ENCODE assay signal across 1 cellular context in genomic region chrX:150547511-150548115, GRCh38.
TF ChIP-seq lines count a peak whose summit lies in the region.

No MANE protein-coding gene starts in this region.

TF ChIP-seq in HepG2, 621 proteins besides CTCF, POLR2A, EP300 and RAD21 (continued from another document and continues in another):
- no peak for TF ChIP-seq AHDC1 (CRISPR knock-in tag; IDR thresholded peaks at IDR 0.05; ENCODE audit: borderline replicate concordance)
- no peak for TF ChIP-seq FOSL1 (CRISPR knock-in tag; IDR thresholded peaks at IDR 0.05; ENCODE audit: borderline replicate concordance)
- no peak for TF ChIP-seq ZBTB38 (CRISPR knock-in tag; IDR thresholded peaks at IDR 0.05)
- TF ChIP-seq KAT8 (CRISPR knock-in tag; IDR thresholded peaks at IDR 0.05): no peak
- TF ChIP-seq JUND (CRISPR knock-in tag; IDR thresholded peaks at IDR 0.05): no peak
- no peak for TF ChIP-seq ZHX2 (IDR thresholded peaks at IDR 0.05; ENCODE audit: low read depth)
- no peak for TF ChIP-seq ZHX2 (CRISPR knock-in tag; IDR thresholded peaks at IDR 0.05; ENCODE audit: borderline replicate concordance)
- TF ChIP-seq GATAD1 (CRISPR knock-in tag; IDR thresholded peaks at IDR 0.05): no peak
- no peak for TF ChIP-seq NAIF1 (CRISPR knock-in tag; IDR thresholded peaks at IDR 0.05; ENCODE audit: borderline replicate concordance)
- TF ChIP-seq DPF2 (CRISPR knock-in tag; IDR thresholded peaks at IDR 0.05; ENCODE audit: borderline replicate concordance, low read depth): no peak
- TF ChIP-seq POGK (CRISPR knock-in tag; conservative IDR thresholded peaks at IDR 0.05): no peak
- TF ChIP-seq CEBPZ (IDR thresholded peaks at IDR 0.05; ENCODE audit: low read length): no peak
- no peak; the same call in 1 of the 2 replicates for TF ChIP-seq HOXA3 (CRISPR knock-in tag; IDR thresholded peaks at IDR 0.05)
- TF ChIP-seq MEIS1 (CRISPR knock-in tag; IDR thresholded peaks at IDR 0.05; ENCODE audit: borderline replicate concordance): no peak
- no peak for TF ChIP-seq FOXO1 (CRISPR knock-in tag; IDR thresholded peaks at IDR 0.05)
- TF ChIP-seq ATF2 (CRISPR knock-in tag; IDR thresholded peaks at IDR 0.05): no peak
- no peak for TF ChIP-seq KDM6A (CRISPR knock-in tag; IDR thresholded peaks at IDR 0.05; ENCODE audit: low read depth)
- TF ChIP-seq SALL2 (CRISPR knock-in tag; IDR thresholded peaks at IDR 0.05): no peak
- no peak for TF ChIP-seq CBFB (CRISPR knock-in tag; IDR thresholded peaks at IDR 0.05)
- no peak for TF ChIP-seq CREM (IDR thresholded peaks at IDR 0.05)
- no peak for TF ChIP-seq CREM (CRISPR knock-in tag; IDR thresholded peaks at IDR 0.05)
- no peak for TF ChIP-seq ZSCAN31 (CRISPR knock-in tag; IDR thresholded peaks at IDR 0.05; ENCODE audit: low read depth)
- TF ChIP-seq HNF4A (CRISPR knock-in tag; IDR thresholded peaks at IDR 0.05): no peak
- peak; percentile 49; the same call in 1 of the 2 replicates for TF ChIP-seq DMAP1 (CRISPR knock-in tag; IDR thresholded peaks at IDR 0.05)
- TF ChIP-seq HNF1A (IDR thresholded peaks at IDR 0.05; ENCODE audit: low read depth): no peak
- no peak for TF ChIP-seq HNF1A (CRISPR knock-in tag; IDR thresholded peaks at IDR 0.05; ENCODE audit: borderline replicate concordance)
- no peak for TF ChIP-seq RBAK (CRISPR knock-in tag; IDR thresholded peaks at IDR 0.05)
- no peak for TF ChIP-seq ZNF446 (CRISPR knock-in tag; IDR thresholded peaks at IDR 0.05)
- TF ChIP-seq HIC2 (CRISPR knock-in tag; IDR thresholded peaks at IDR 0.05; ENCODE audit: low read depth): peak; percentile 58; the same call in 1 of the 2 replicates
- no peak for TF ChIP-seq GPN1 (CRISPR knock-in tag; IDR thresholded peaks at IDR 0.05; ENCODE audit: borderline replicate concordance)
- TF ChIP-seq DBP (CRISPR knock-in tag; IDR thresholded peaks at IDR 0.05; ENCODE audit: not compliant biosample characterization): no peak
- no peak for TF ChIP-seq ARHGAP35 (CRISPR knock-in tag; IDR thresholded peaks at IDR 0.05; ENCODE audit: borderline replicate concordance)
